Comparison of ENCODE assay signal across 16 cellular contexts in the genomic region with DNA sequence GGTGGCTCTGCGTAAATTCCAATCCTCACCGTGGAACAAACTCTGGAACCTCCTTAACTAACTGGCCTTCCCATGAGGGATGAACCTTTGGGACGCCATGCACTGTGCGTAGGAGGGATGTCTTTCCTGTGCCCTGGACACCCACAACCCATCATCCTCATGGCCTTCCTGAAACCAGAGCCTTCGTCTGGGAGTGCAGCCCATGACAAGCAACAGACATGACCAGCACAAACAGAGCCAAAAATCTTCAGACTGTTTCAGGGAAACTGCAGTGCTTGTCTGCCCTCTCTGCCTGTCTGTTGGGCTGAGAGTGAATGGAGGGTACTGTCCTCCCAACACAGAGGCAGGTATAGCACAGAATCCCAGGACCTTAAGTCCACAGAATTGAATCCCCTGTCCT.
DNase-seq lines count a peak whose midpoint lies in the region; TF ChIP-seq lines count a peak whose summit lies in the region.
"Had no signal": no experiment of that assay in that cellular context is flagged by ENCODE, and none has a peak within 500 bp of the region (broad histone marks: within the 10 kb centered on the region; RNA-seq: fewer than 3 reads in every experiment).

No MANE protein-coding gene starts in this region.

- no peaks in the 10 kb centered on the region for H3K9me3 ChIP-seq in adipocyte (ENCODE audit: control insufficient read depth, low read length)
- H3K9me3 ChIP-seq in hepatocyte (ENCODE audit: low read depth), result no peaks in the 10 kb centered on the region
- no peaks in the 10 kb centered on the region for H3K9me3 ChIP-seq in suprapubic skin
- H3K9me3 ChIP-seq: A549, MG63 had no signal

- H3K27ac Mint-ChIP-seq in neural crest cell (ENCODE audit: unreplicated experiment), result peak overlapping the region; percentile 93
- H3K27ac Mint-ChIP-seq: HFFc6 had no signal

- no peak for TF ChIP-seq CTCF in hepatocyte (IDR thresholded peaks at IDR 0.05; ENCODE audit: poor library complexity)
- TF ChIP-seq CTCF in neural crest cell (conservative IDR thresholded peaks at IDR 0.05), result no peak
- no peak for TF ChIP-seq CTCF in suprapubic skin (IDR thresholded peaks at IDR 0.05)

- 96% methylated on average over 5 of the region's 5 CpGs for WGBS in hepatocyte (ENCODE audit: low lambda C conversion rate, missing lambda C conversion rate)
- 76% methylated on average over 5 of the region's 5 CpGs for WGBS in suprapubic skin

- H3K4me3 Mint-ChIP-seq in neural crest cell, result no peak overlapping the region
- H3K4me3 Mint-ChIP-seq: HFFc6 had no signal

- H3K4me2 ChIP-seq in hepatocyte, result no peak overlapping the region
- H3K4me2 ChIP-seq: A549 had no signal

- H3K27ac ChIP-seq in hepatocyte (peak overlapping the region; percentile 91), suprapubic skin (peak overlapping the region; percentile 14)
- H3K27ac ChIP-seq: A549, C4-2B had no signal

- no peaks in the 10 kb centered on the region for H4K20me1 ChIP-seq in hepatocyte (ENCODE audit: insufficient read depth, poor library complexity, severe bottlenecking)

- H3K9ac ChIP-seq in adipocyte (ENCODE audit: low read length), result peak overlapping the region; percentile 16

- TF ChIP-seq EP300 in suprapubic skin (IDR thresholded peaks at IDR 0.05), result no peak

- no peaks in the 10 kb centered on the region for H3K9me3 Mint-ChIP-seq in neural crest cell
- H3K9me3 Mint-ChIP-seq: HFFc6 had no signal

- H3K27me3 ChIP-seq in adipocyte (replicated peaks; ENCODE audit: control insufficient read depth, insufficient read depth, low read length) (no peaks in the 10 kb centered on the region), hepatocyte (no peaks in the 10 kb centered on the region), suprapubic skin (no peaks in the 10 kb centered on the region)

- DNase-seq in adipocyte (ENCODE audit: low read depth), result no peak
- no peak for DNase-seq in hepatocyte (ENCODE audit: low spot score)
- DNase-seq in neural crest cell (ENCODE audit: low read depth, low spot score), result no peak
- no peak for DNase-seq in suprapubic skin (ENCODE audit: low spot score in 2 of 2)
- DNase-seq in effector CD8-positive, alpha-beta T cell (lab: John Stamatoyannopoulos, UW), result no peak
- no peak for DNase-seq in NCI-H526 (lab: John Stamatoyannopoulos, UW)
- no peak for DNase-seq in activated CD4-positive, alpha-beta T cell treated with anti-CD3 and anti-CD28 coated beads for 48 hours
- DNase-seq: GOT3, HFFc6, KG1, MG63, NCI-H1105 treated with DMSO at 0.1 percent for 48 hours, NCI-H187, NCI-H82 had no signal

- H3K9me2 ChIP-seq in hepatocyte (replicated peaks; ENCODE audit: insufficient read depth), result no peaks in the 10 kb centered on the region

- no peaks in the 10 kb centered on the region for H3K27me3 Mint-ChIP-seq in neural crest cell (ENCODE audit: low read depth)

- H3K4me1 ChIP-seq in adipocyte (ENCODE audit: control insufficient read depth, insufficient read depth, low read length) (peaks cover 48% of the 10 kb centered on the region), hepatocyte (ENCODE audit: insufficient read depth) (peaks cover 43% of the 10 kb centered on the region), suprapubic skin (peaks cover 55% of the 10 kb centered on the region)

- H3K79me2 ChIP-seq in hepatocyte, result no peaks in the 10 kb centered on the region

- H3K4me3 ChIP-seq in adipocyte (ENCODE audit: low read length), result no peak overlapping the region
- no peak overlapping the region for H3K4me3 ChIP-seq in hepatocyte
- H3K4me3 ChIP-seq in suprapubic skin, result no peak overlapping the region
- H3K4me3 ChIP-seq: A549, MG63 had no signal

- H2AFZ ChIP-seq in hepatocyte, result no peak overlapping the region

- H3K36me3 Mint-ChIP-seq in neural crest cell (ENCODE audit: low read depth), result no peaks in the 10 kb centered on the region

- peaks cover 53% of the 10 kb centered on the region for H3K4me1 Mint-ChIP-seq in neural crest cell

- no peak for TF ChIP-seq POLR2A in suprapubic skin (IDR thresholded peaks at IDR 0.05)

- no peaks in the 10 kb centered on the region for H3K36me3 ChIP-seq in adipocyte (ENCODE audit: control insufficient read depth, insufficient read depth, low read length, severe bottlenecking)
- H3K36me3 ChIP-seq in hepatocyte (replicated peaks; ENCODE audit: insufficient read depth, low read depth), result no peaks in the 10 kb centered on the region
- no peaks in the 10 kb centered on the region for H3K36me3 ChIP-seq in suprapubic skin
- H3K36me3 ChIP-seq: MG63 had no signal
